ENCODE assay signal across 6 cellular contexts in genomic region chr16:67865318-67865717, GRCh38. TPM values are rescaled to one million over a fixed set of nuclear protein-coding genes. Genes with fewer than 3 reads are reported as not detected.
A peak's percentile ranks its signal among the peaks of the same experiment; 100 is the strongest.
DNase-seq lines count a peak whose midpoint lies in the region; ATAC-seq and TF ChIP-seq lines count a peak whose summit lies in the region.

No MANE protein-coding gene starts in this region.

- H3K4me1 ChIP-seq in tibial artery, result peaks cover 22 to 47% (median 33%) of the 10 kb centered on the region in 4 donors

- H3K4me3 ChIP-seq in tibial artery, result no peak overlapping the region

- no peaks in the 10 kb centered on the region for H3K27me3 Mint-ChIP-seq in activated CD8-positive, alpha-beta memory T cell treated with anti-CD3 and anti-CD28 coated beads, Interleukin-2, amount 10 ng/mL, durations not matched to agents 7 days and 5 days
- H3K27me3 Mint-ChIP-seq in stimulated activated naive CD8-positive, alpha-beta T cell treated with anti-CD3 and anti-CD28 coated beads, Interleukin-15, amount 100 ng/mL, for 72 hours, result no peaks in the 10 kb centered on the region

- no peak for DNase-seq in activated CD8-positive, alpha-beta memory T cell treated with anti-CD3 and anti-CD28 coated beads, Interleukin-2, amount 10 ng/mL, durations not matched to agents 7 days and 5 days
- no peak for DNase-seq in activated CD8-positive, alpha-beta memory T cell treated with anti-CD3 and anti-CD28 coated beads for 24 hours
- DNase-seq in astrocyte of the hippocampus (ENCODE audit: low read depth, low spot score) (peak; percentile 26), tibial artery (no peak)
- DNase-seq in stimulated activated naive CD8-positive, alpha-beta T cell treated with anti-CD3 and anti-CD28 coated beads, Interleukin-15, amount 100 ng/mL, for 72 hours, result no peak

- no peak overlapping the region for H3K4me3 Mint-ChIP-seq in activated CD8-positive, alpha-beta memory T cell treated with anti-CD3 and anti-CD28 coated beads, Interleukin-2, amount 10 ng/mL, durations not matched to agents 7 days and 5 days
- no peak overlapping the region for H3K4me3 Mint-ChIP-seq in stimulated activated naive CD8-positive, alpha-beta T cell treated with anti-CD3 and anti-CD28 coated beads, Interleukin-15, amount 100 ng/mL, for 72 hours

- H3K36me3 Mint-ChIP-seq in activated CD8-positive, alpha-beta memory T cell treated with anti-CD3 and anti-CD28 coated beads, Interleukin-2, amount 10 ng/mL, durations not matched to agents 7 days and 5 days, result peaks cover 20% of the 10 kb centered on the region

- no peak for TF ChIP-seq CTCF in tibial artery (IDR thresholded peaks at IDR 0.05)

- ATAC-seq in activated CD8-positive, alpha-beta memory T cell treated with anti-CD3 and anti-CD28 coated beads, Interleukin-2, amount 10 ng/mL, durations not matched to agents 7 days and 5 days, result peak; percentile 54
- ATAC-seq in stimulated activated naive CD8-positive, alpha-beta T cell treated with anti-CD3 and anti-CD28 coated beads, Interleukin-15, amount 100 ng/mL, for 72 hours, result peak; percentile 71
- no peak for ATAC-seq in HG03378 (IDR thresholded peaks at IDR 0.05; ENCODE audit: unreplicated experiment)

- intact Hi-C loops in tibial artery (cut with DNase I; ENCODE audit: low total_unique reads), result no loop called here

- peaks cover 5% of the 10 kb centered on the region for H3K4me1 Mint-ChIP-seq in activated CD8-positive, alpha-beta memory T cell treated with anti-CD3 and anti-CD28 coated beads, Interleukin-2, amount 10 ng/mL, durations not matched to agents 7 days and 5 days
- peaks cover 5% of the 10 kb centered on the region for H3K4me1 Mint-ChIP-seq in stimulated activated naive CD8-positive, alpha-beta T cell treated with anti-CD3 and anti-CD28 coated beads, Interleukin-15, amount 100 ng/mL, for 72 hours

- H3K9me3 Mint-ChIP-seq in activated CD8-positive, alpha-beta memory T cell treated with anti-CD3 and anti-CD28 coated beads, Interleukin-2, amount 10 ng/mL, durations not matched to agents 7 days and 5 days (ENCODE audit: low read depth), result no peaks in the 10 kb centered on the region
- no peaks in the 10 kb centered on the region for H3K9me3 Mint-ChIP-seq in stimulated activated naive CD8-positive, alpha-beta T cell treated with anti-CD3 and anti-CD28 coated beads, Interleukin-15, amount 100 ng/mL, for 72 hours

- H3K27me3 ChIP-seq in tibial artery, result no peaks in the 10 kb centered on the region

- peaks cover 32 to 54% (median 52%) of the 10 kb centered on the region in 3 donors for H3K36me3 ChIP-seq in tibial artery

- no peaks in the 10 kb centered on the region for H3K9me3 ChIP-seq in tibial artery

- H3K27ac ChIP-seq in tibial artery, result peak overlapping the region in 1 of 2 donors; percentile 43

- H3K27ac Mint-ChIP-seq in activated CD8-positive, alpha-beta memory T cell treated with anti-CD3 and anti-CD28 coated beads, Interleukin-2, amount 10 ng/mL, durations not matched to agents 7 days and 5 days, result peak overlapping the region; percentile 56
- peak overlapping the region in 1 of 2 donors; percentile 54 for H3K27ac Mint-ChIP-seq in stimulated activated naive CD8-positive, alpha-beta T cell treated with anti-CD3 and anti-CD28 coated beads, Interleukin-15, amount 100 ng/mL, for 72 hours

- CTCF ChIA-PET in activated CD8-positive, alpha-beta memory T cell treated with anti-CD3 and anti-CD28 coated beads, Interleukin-2, amount 10 ng/mL, durations not matched to agents 7 days and 5 days (lab: Charles Lee), result interaction anchor here (0.9 to 7.6 kb wide), 8 partner anchors 12 to 344 kb away, joined by 3 to 71 read pairs (median 4); no protein-coding TSS in a partner anchor

RNA-seq across cellular contexts. Expression of gene EDC4, which starts 7.5 kb away (rescaled TPM):
- 100 to 1,000 TPM; 122 to 124 TPM for total RNA-seq in activated CD8-positive, alpha-beta memory T cell treated with anti-CD3 and anti-CD28 coated beads, Interleukin-2, amount 10 ng/mL, durations not matched to agents 7 days and 5 days

RNA-seq across cellular contexts. Expression of gene CENPT, which starts 17.8 kb away (rescaled TPM):
- total RNA-seq in activated CD8-positive, alpha-beta memory T cell treated with anti-CD3 and anti-CD28 coated beads, Interleukin-2, amount 10 ng/mL, durations not matched to agents 7 days and 5 days, result 10 to 100 TPM; 61.8 to 69.3 TPM

RNA-seq across cellular contexts. Expression of gene NUTF2, which starts 18.6 kb away (rescaled TPM):
- 100 to 1,000 TPM; 114 to 137 TPM for total RNA-seq in activated CD8-positive, alpha-beta memory T cell treated with anti-CD3 and anti-CD28 coated beads, Interleukin-2, amount 10 ng/mL, durations not matched to agents 7 days and 5 days

RNA-seq across cellular contexts. Expression of gene NRN1L, which starts 19.4 kb away (rescaled TPM):
- total RNA-seq in activated CD8-positive, alpha-beta memory T cell treated with anti-CD3 and anti-CD28 coated beads, Interleukin-2, amount 10 ng/mL, durations not matched to agents 7 days and 5 days, result under 1 TPM; 0.45 to 0.99 TPM

RNA-seq across cellular contexts. Expression of gene THAP11, which starts 23.2 kb away (rescaled TPM):
- total RNA-seq in activated CD8-positive, alpha-beta memory T cell treated with anti-CD3 and anti-CD28 coated beads, Interleukin-2, amount 10 ng/mL, durations not matched to agents 7 days and 5 days, result 10 to 100 TPM; 47.9 to 52.7 TPM
